ENCODE assay signal across 9 cellular contexts in the genomic region with DNA sequence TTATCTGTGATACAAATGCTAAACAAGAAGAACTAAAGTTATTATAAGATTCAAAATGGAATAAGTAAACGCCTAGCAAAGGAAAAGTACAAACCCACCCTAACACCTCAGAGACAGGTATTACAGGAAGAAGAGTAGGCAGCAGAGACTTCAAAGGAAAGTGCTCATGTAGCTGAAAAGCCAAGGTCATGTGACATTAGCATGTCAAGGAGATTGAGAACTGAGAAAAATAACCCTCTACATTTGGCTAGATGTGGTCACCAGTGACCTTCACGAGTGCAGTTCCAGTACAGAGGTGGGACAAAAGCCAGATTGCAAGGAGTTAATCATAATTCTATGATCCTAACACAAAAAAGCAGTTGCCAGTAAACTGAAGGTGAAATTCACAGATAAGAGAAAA.
DNase-seq lines count a peak whose midpoint lies in the region; ATAC-seq and TF ChIP-seq lines count a peak whose summit lies in the region.
"Had no signal": no experiment of that assay in that cellular context is flagged by ENCODE, and none has a peak within 500 bp of the region (broad histone marks: within the 10 kb centered on the region; RNA-seq: fewer than 3 reads in every experiment).

No MANE protein-coding gene starts in this region.

- H3F3A ChIP-seq in SK-N-SH (replicated peaks; ENCODE audit: insufficient read depth), result no peaks in the 10 kb centered on the region
- H3F3A ChIP-seq in PC-9 (ENCODE audit: insufficient read depth, low read depth), result no peaks in the 10 kb centered on the region

- peaks cover 0 to 2% (median 0%) of the 10 kb centered on the region in 3 donors for H3K27me3 Mint-ChIP-seq in immature natural killer cell (ENCODE audit: low read depth in 3 of 3)

- ATAC-seq in GM18909 (IDR thresholded peaks at IDR 0.05; ENCODE audit: poor library complexity, unreplicated experiment), result peak; percentile 93
- ATAC-seq in GM21723 (IDR thresholded peaks at IDR 0.05; ENCODE audit: unreplicated experiment), result peak; percentile 89
- peak; percentile 92 for ATAC-seq in HG03442 (IDR thresholded peaks at IDR 0.05; ENCODE audit: unreplicated experiment)

- no TSS peak for BruUV-seq in PC-9 (replicated peaks; lab: Mats Ljungman, UMichigan)

- TF ChIP-seq CTCF in SK-N-SH (IDR thresholded peaks at IDR 0.05), result no peak
- TF ChIP-seq CTCF in PC-9 (conservative IDR thresholded peaks at IDR 0.05), result no peak

- POLR2A ChIA-PET in SK-N-SH (lab: Yijun Ruan, JAX), result no interaction called here
- POLR2A ChIA-PET in PC-9 (lab: Charles Lee; ENCODE audit: unreplicated experiment), result no interaction called here

- no peak overlapping the region for H2AFZ ChIP-seq in SK-N-SH (ENCODE audit: low read depth)
- H2AFZ ChIP-seq in PC-9, result no peak overlapping the region

- H3K27ac ChIP-seq in SK-N-SH (ENCODE audit: low read depth in 2 of 2, low read length in 1 of 2) (no peak overlapping the region), PC-9 (no peak overlapping the region)

- H3K9me2 ChIP-seq in SK-N-SH, result no peaks in the 10 kb centered on the region
- H3K9me2 ChIP-seq in PC-9 (ENCODE audit: insufficient read depth), result no peaks in the 10 kb centered on the region

- no peak overlapping the region for H3K4me2 ChIP-seq in SK-N-SH
- no peak overlapping the region for H3K4me2 ChIP-seq in PC-9

- peak overlapping the region in 5 of 6 donors; percentile 1 to 59 (median 41) for H3K27ac Mint-ChIP-seq in immature natural killer cell
- H3K27ac Mint-ChIP-seq: nephron had no signal

- peaks cover 0 to 4% of the 10 kb centered on the region in 2 experiments; a peak in 1 of 4 replicates for H3K4me1 ChIP-seq in SK-N-SH (ENCODE audit: control insufficient read depth in 1 of 2, insufficient read depth in 2 of 2, low read depth in 1 of 2, low read length in 1 of 2)
- H3K4me1 ChIP-seq in PC-9 (replicated peaks; ENCODE audit: insufficient read depth), result no peaks in the 10 kb centered on the region

- H3K9me3 Mint-ChIP-seq in immature natural killer cell, result no peaks in the 10 kb centered on the region
- H3K9me3 Mint-ChIP-seq: nephron had no signal

- H3K9ac ChIP-seq in SK-N-SH, result no peak overlapping the region

- no peak for TF ChIP-seq EP300 in SK-N-SH (IDR thresholded peaks at IDR 0.05; ENCODE audit: borderline replicate concordance in 1 of 2, low read depth in 1 of 2, low read length in 1 of 2)

- DNase-seq in immature natural killer cell, result peak in 1 of 3 donors; percentile 6
- DNase-seq in NCI-H2171 treated with DMSO at 0.1 percent for 48 hours (lab: John Stamatoyannopoulos, UW), result no peak
- no peak for DNase-seq in SK-N-SH
- DNase-seq in PC-9, result no peak
- DNase-seq: SW 1271 had no signal

- H3K36me3 Mint-ChIP-seq in immature natural killer cell, result peaks cover 0 to 10% (median 3%) of the 10 kb centered on the region in 3 donors

- H3K4me3 ChIP-seq in SK-N-SH (ENCODE audit: low read depth in 2 of 2, low read length in 1 of 2) (no peak overlapping the region), PC-9 (no peak overlapping the region)

- H4K20me1 ChIP-seq in SK-N-SH (ENCODE audit: insufficient read depth) (no peaks in the 10 kb centered on the region), PC-9 (ENCODE audit: insufficient read depth) (no peaks in the 10 kb centered on the region)

- no peaks in the 10 kb centered on the region for H3K9me3 ChIP-seq in SK-N-SH
- H3K9me3 ChIP-seq in PC-9 (ENCODE audit: insufficient read depth, low read depth), result no peaks in the 10 kb centered on the region

- WGBS in SK-N-SH (ENCODE audit: low lambda C conversion rate), result 86% methylated on average over 2 of the region's 2 CpGs

- H3K27me3 ChIP-seq in SK-N-SH (ENCODE audit: insufficient read depth) (no peaks in the 10 kb centered on the region), PC-9 (ENCODE audit: insufficient read depth, low read depth) (no peaks in the 10 kb centered on the region)

- TF ChIP-seq RAD21 in SK-N-SH (IDR thresholded peaks at IDR 0.05; ENCODE audit: low read length), result no peak

- peaks cover 14 to 23% of the 10 kb centered on the region in 2 donors for H3K4me1 Mint-ChIP-seq in immature natural killer cell
- H3K4me1 Mint-ChIP-seq: nephron had no signal

- CTCF ChIA-PET in SK-N-SH (lab: Yijun Ruan, JAX) (no interaction called here), PC-9 (lab: Charles Lee) (no interaction called here)

- H3K4me3 Mint-ChIP-seq in immature natural killer cell, result peak overlapping the region in 1 of 5 donors; percentile 10
- H3K4me3 Mint-ChIP-seq: nephron had no signal

- no peaks in the 10 kb centered on the region for H3K36me3 ChIP-seq in SK-N-SH (replicated peaks in 1 of 2; ENCODE audit: control insufficient read depth in 1 of 2, insufficient read depth in 2 of 2, low read length in 1 of 2)
- H3K36me3 ChIP-seq in PC-9 (ENCODE audit: low read depth), result no peaks in the 10 kb centered on the region

- intact Hi-C loops in PC-9 (cut with micrococcal nuclease; ENCODE audit: unreplicated experiment), result no loop called here

- H3K79me2 ChIP-seq in SK-N-SH (ENCODE audit: insufficient read depth) (no peaks in the 10 kb centered on the region), PC-9 (ENCODE audit: low read depth) (no peaks in the 10 kb centered on the region)

TF ChIP-seq in SK-N-SH, 30 proteins besides CTCF, POLR2A, EP300 and RAD21:
- TF ChIP-seq GABPA (IDR thresholded peaks at IDR 0.05; ENCODE audit: low read depth) (no peak), MEF2A (IDR thresholded peaks at IDR 0.05; ENCODE audit: borderline replicate concordance, low read depth) (no peak), SMC3 (IDR thresholded peaks at IDR 0.05; ENCODE audit: low read depth, low read length) (no peak), JUND (IDR thresholded peaks at IDR 0.05) (no peak), TCF12 (IDR thresholded peaks at IDR 0.05) (no peak), FOXJ3 (CRISPR knock-in tag; IDR thresholded peaks at IDR 0.05) (no peak)
- TF ChIP-seq, protein P1, sequence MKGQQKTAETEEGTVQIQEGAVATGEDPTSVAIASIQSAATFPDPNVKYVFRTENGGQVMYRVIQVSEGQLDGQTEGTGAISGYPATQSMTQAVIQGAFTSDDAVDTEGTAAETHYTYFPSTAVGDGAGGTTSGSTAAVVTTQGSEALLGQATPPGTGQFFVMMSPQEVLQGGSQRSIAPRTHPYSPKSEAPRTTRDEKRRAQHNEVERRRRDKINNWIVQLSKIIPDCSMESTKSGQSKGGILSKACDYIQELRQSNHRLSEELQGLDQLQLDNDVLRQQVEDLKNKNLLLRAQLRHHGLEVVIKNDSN (IDR thresholded peaks at IDR 0.05; ENCODE audit: borderline replicate concordance, low read depth), result no peak
TF ChIP-seq in SK-N-SH: peak in this region for 0.
